ENCODE assay signal across 7 cellular contexts in genomic region chr1:167219194-167219593, GRCh38. TPM values are rescaled to one million over a fixed set of nuclear protein-coding genes. Genes with fewer than 3 reads are reported as not detected.
DNase-seq lines count a peak whose midpoint lies in the region; TF ChIP-seq lines count a peak whose summit lies in the region.

No MANE protein-coding gene starts in this region.

- no TSS peak for BruUV-seq in OCI-LY7 (replicated peaks; lab: Mats Ljungman, UMichigan)

- no peak overlapping the region for H3K56ac ChIP-seq in H9 (ENCODE audit: insufficient read length, low read depth, low read length)

- H3K4me3 ChIP-seq in OCI-LY7 (ENCODE audit: low read depth, low read length, poor library complexity, severe bottlenecking): peak overlapping the region; percentile 73
- peak overlapping the region; percentile 60 for H3K4me3 ChIP-seq in epithelial cell of esophagus (ENCODE audit: low read length)
- H3K4me3 ChIP-seq in skeletal muscle cell (ENCODE audit: low read depth, low read length): peak overlapping the region; percentile 72

- H3K23ac ChIP-seq in H9 (ENCODE audit: insufficient read length, low read depth, low read length): no peak overlapping the region

- H3K27ac ChIP-seq in H9 (ENCODE audit: insufficient read length, low read depth, low read length) (peak overlapping the region; percentile 97), OCI-LY7 (ENCODE audit: low read depth, low read length, poor library complexity, severe bottlenecking) (peak overlapping the region; percentile 94)

- DNase-seq in H9: no peak
- no peak for DNase-seq in OCI-LY7 (ENCODE audit: low spot score)
- DNase-seq in epithelial cell of esophagus (ENCODE audit: low read depth): no peak
- no peak for DNase-seq in skeletal muscle cell (ENCODE audit: low read depth)
- DNase-seq in NCI-H1930 (lab: John Stamatoyannopoulos, UW): no peak
- no peak for DNase-seq in NCI-H524 treated with DMSO at 0.1 percent for 48 hours (lab: John Stamatoyannopoulos, UW)
- no peak for DNase-seq in amygdala (lab: John Stamatoyannopoulos, UW)

- H3K4me3 Mint-ChIP-seq in H9: peak overlapping the region; percentile 86 to 89

- H3K9me3 Mint-ChIP-seq in H9: peaks cover 6 to 8% of the 10 kb centered on the region in 2 experiments; a peak in 4 of 5 replicates

- POLR2A ChIA-PET in OCI-LY7 (lab: Charles Lee): interaction anchor here (0.5 to 2.7 kb wide), 15 partner anchors 9 to 931 kb away, joined by 3 to 22 read pairs (median 3); no protein-coding TSS in a partner anchor

- H4K5ac ChIP-seq in H9 (ENCODE audit: insufficient read length, low read depth, low read length): no peak overlapping the region

- H3K9ac ChIP-seq in H9 (ENCODE audit: extremely low read depth, insufficient read length, low read length): no peak overlapping the region

- CTCF ChIA-PET in OCI-LY7 (lab: Charles Lee; ENCODE audit: unreplicated experiment): interaction anchor here (1.7 to 1.9 kb wide), 2 partner anchors 8 to 160 kb away, joined by 5 to 7 read pairs; no protein-coding TSS in a partner anchor

- H3K36me3 Mint-ChIP-seq in H9 (ENCODE audit: insufficient read depth in 1 of 3, low read depth in 3 of 3): peaks cover 2 to 4% (median 2%) of the 10 kb centered on the region in 3 experiments; a peak in 3 of 7 replicates

- H3K27me3 Mint-ChIP-seq in H9 (ENCODE audit: low read depth): no peaks in the 10 kb centered on the region; the same call in 1 of the 2 replicates

- TF ChIP-seq CTCF in H9 (conservative IDR thresholded peaks at IDR 0.05) (no peak), OCI-LY7 (conservative IDR thresholded peaks at IDR 0.05; ENCODE audit: low read length) (no peak), epithelial cell of esophagus (IDR thresholded peaks at IDR 0.05; ENCODE audit: insufficient read depth, low read depth, low read length, missing control alignments) (no peak)

- H3K9me2 ChIP-seq in OCI-LY7 (ENCODE audit: insufficient read depth, low read length): no peaks in the 10 kb centered on the region

- H3K4me2 ChIP-seq in H9 (ENCODE audit: insufficient read depth, insufficient read length, low read length) (peak overlapping the region; percentile 77), OCI-LY7 (ENCODE audit: low read length) (peak overlapping the region; percentile 78)

- WGBS in H9 (ENCODE audit: extremely low coverage, insufficient read length, low lambda C conversion rate): no CpG with 5 or more reads among the region's 5 CpGs

- no peak overlapping the region for H3K14ac ChIP-seq in H9 (ENCODE audit: insufficient read depth, low read length)

- H3K27me3 ChIP-seq in H9 (ENCODE audit: insufficient read depth, low read length): no peaks in the 10 kb centered on the region

- H3K4ac ChIP-seq in H9 (ENCODE audit: low read depth, low read length): no peak overlapping the region

- no peak overlapping the region for H2BK5ac ChIP-seq in H9 (ENCODE audit: insufficient read length, low read length)

- no peak overlapping the region for H4K91ac ChIP-seq in H9 (ENCODE audit: insufficient read length, low read depth, low read length)

- H3K79me2 ChIP-seq in H9 (ENCODE audit: insufficient read depth, low read length) (peaks cover 16% of the 10 kb centered on the region; the same call in 1 of the 2 replicates), OCI-LY7 (ENCODE audit: insufficient read depth, low read depth, low read length) (no peaks in the 10 kb centered on the region; the same call in 1 of the 2 replicates)

- H2AFZ ChIP-seq in H9 (ENCODE audit: low read length) (no peak overlapping the region), OCI-LY7 (ENCODE audit: low read length) (peak overlapping the region; percentile 74; the same call in 1 of the 2 replicates)

- peak overlapping the region; percentile 100; a peak in 4 of 7 replicates for H3K27ac Mint-ChIP-seq in H9

- H3K36me3 ChIP-seq in OCI-LY7 (ENCODE audit: insufficient read depth, low read length): peaks cover 2% of the 10 kb centered on the region; the same call in 1 of the 2 replicates

- intact Hi-C loops in OCI-LY7 (cut with micrococcal nuclease; ENCODE audit: unreplicated experiment): no loop called here

- H2BK15ac ChIP-seq in H9 (ENCODE audit: low read depth, low read length): no peak overlapping the region

- no peak overlapping the region for H2BK12ac ChIP-seq in H9 (ENCODE audit: insufficient read length, low read depth, low read length)

- no peaks in the 10 kb centered on the region for H3K79me1 ChIP-seq in H9 (ENCODE audit: insufficient read depth, low read depth, low read length, poor library complexity, severe bottlenecking)

- H3K4me1 Mint-ChIP-seq in H9: peaks cover 30% of the 10 kb centered on the region in 2 experiments

- no peak overlapping the region for H2BK120ac ChIP-seq in H9 (ENCODE audit: low read depth, low read length, poor library complexity, severe bottlenecking)

- H3K4me1 ChIP-seq in H9 (ENCODE audit: insufficient read depth, low read length) (no peaks in the 10 kb centered on the region; the same call in 1 of the 2 replicates), OCI-LY7 (ENCODE audit: insufficient read depth, low read length, poor library complexity, severe bottlenecking) (peaks cover 29% of the 10 kb centered on the region)

- no peak overlapping the region for H3T11ph ChIP-seq in H9 (ENCODE audit: low read length)

- H3K18ac ChIP-seq in H9 (ENCODE audit: insufficient read length, low read depth, low read length): no peak overlapping the region

- no peak overlapping the region for H4K8ac ChIP-seq in H9 (replicated peaks; ENCODE audit: insufficient read length, low read depth, low read length)

- H2BK20ac ChIP-seq in H9 (ENCODE audit: low read depth, low read length, poor library complexity, severe bottlenecking): no peak overlapping the region

- peaks cover 3% of the 10 kb centered on the region for H3K23me2 ChIP-seq in H9 (ENCODE audit: insufficient read length, low read depth, low read length, poor library complexity, severe bottlenecking)

- H2AK5ac ChIP-seq in H9 (ENCODE audit: insufficient read length, low read length): no peak overlapping the region

- H4K20me1 ChIP-seq in H9 (ENCODE audit: control insufficient read depth, insufficient read depth, insufficient read length) (no peaks in the 10 kb centered on the region), OCI-LY7 (ENCODE audit: insufficient read depth, low read length) (no peaks in the 10 kb centered on the region)

- no peaks in the 10 kb centered on the region for H3K9me3 ChIP-seq in H9 (ENCODE audit: control insufficient read depth, low read depth, low read length)
- peaks cover 21% of the 10 kb centered on the region for H3K9me3 ChIP-seq in OCI-LY7 (ENCODE audit: low read length)

RNA-seq across cellular contexts. Expression of gene POU2F1, which starts 1.5 kb away (rescaled TPM):
- total RNA-seq in H9 (2021) (54.8 and 62.5 TPM in 2 replicates), OCI-LY7 (2022) (52.3 and 53.4 TPM in 2 replicates)
- total RNA-seq in OCI-LY7 (2014; rRNA removed; shearing (Covaris generic)): 18.7 and 21.2 TPM in 2 replicates
